In the genomic region with DNA sequence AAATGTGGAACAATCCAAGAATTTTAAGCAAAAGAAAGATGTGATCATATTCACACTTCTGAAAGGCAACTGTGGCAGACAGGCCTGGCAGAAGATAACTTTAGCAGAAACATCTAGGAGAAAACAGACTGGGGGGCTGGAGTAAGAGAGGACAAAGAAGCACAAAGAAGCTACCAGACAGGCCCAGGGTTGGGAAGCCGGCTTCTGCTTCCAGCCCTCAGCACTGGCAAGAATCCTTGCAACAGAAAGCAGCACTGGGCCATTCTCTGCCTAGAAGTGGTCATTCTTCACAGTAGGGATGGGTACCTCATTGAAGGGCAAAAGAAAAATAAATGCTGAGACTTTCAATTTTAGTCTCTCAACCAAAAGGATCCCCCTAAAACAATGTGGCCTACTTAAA, we compare ENCODE assay signal across 19 cellular contexts. TPM values are rescaled to one million over a fixed set of nuclear protein-coding genes. Genes with fewer than 3 reads are reported as not detected.
DNase-seq lines count a peak whose midpoint lies in the region; ATAC-seq and TF ChIP-seq lines count a peak whose summit lies in the region.
"Had no signal": no experiment of that assay in that cellular context is flagged by ENCODE, and none has a peak within 500 bp of the region (broad histone marks: within the 10 kb centered on the region; RNA-seq: fewer than 3 reads in every experiment).

No MANE protein-coding gene starts in this region.

- H3K27ac ChIP-seq in prostate gland, result no peak overlapping the region

- ATAC-seq in omental fat pad (ENCODE audit: low FRiP score) (peak; percentile 35), HG03095 (IDR thresholded peaks at IDR 0.05; ENCODE audit: unreplicated experiment) (no peak)
- ATAC-seq: HepG2 had no signal

- DNase-seq in Calu3 (no peak), NCI-H69 (lab: John Stamatoyannopoulos, UW) (peak; percentile 49), glutamatergic neuron (no peak), omental fat pad (ENCODE audit: low spot score) (no peak), prostate gland (ENCODE audit: low spot score) (no peak), Ammon's horn (ENCODE audit: low spot score) (no peak), HK-2 (ENCODE audit: unreplicated experiment) (no peak)
- DNase-seq: 8988T; BE2C; C1 segment of cervical spinal cord; CD4-positive, CD25-positive, alpha-beta regulatory T cell; CD8-positive, alpha-beta memory T cell; COR-L47; GOT3; KBM-7 had no signal

- H3K36me3 ChIP-seq in prostate gland, result no peaks in the 10 kb centered on the region
- H3K36me3 ChIP-seq: BE2C, HAP-1 had no signal

- H3K27ac Mint-ChIP-seq in Calu3 (ENCODE audit: unreplicated experiment) (peak overlapping the region; percentile 29), glutamatergic neuron (ENCODE audit: unreplicated experiment) (peak overlapping the region; percentile 10)
- H3K27ac Mint-ChIP-seq: CD8-positive, alpha-beta memory T cell; IgD-negative memory B cell had no signal

- H3K4me3 ChIP-seq in prostate gland, result no peak overlapping the region
- H3K4me3 ChIP-seq: HAP-1 had no signal

- H3K36me3 Mint-ChIP-seq in Calu3 (ENCODE audit: insufficient read depth, unreplicated experiment), result peaks cover 25% of the 10 kb centered on the region
- no peaks in the 10 kb centered on the region for H3K36me3 Mint-ChIP-seq in glutamatergic neuron (ENCODE audit: unreplicated experiment)
- H3K36me3 Mint-ChIP-seq: CD4-positive, CD25-positive, alpha-beta regulatory T cell; CD8-positive, alpha-beta memory T cell; IgD-negative memory B cell had no signal

- H3K27me3 Mint-ChIP-seq in Calu3 (ENCODE audit: unreplicated experiment) (no peaks in the 10 kb centered on the region), glutamatergic neuron (ENCODE audit: unreplicated experiment) (no peaks in the 10 kb centered on the region)
- H3K27me3 Mint-ChIP-seq: CD4-positive, CD25-positive, alpha-beta regulatory T cell; IgD-negative memory B cell had no signal

- no peaks in the 10 kb centered on the region for H3K9me3 Mint-ChIP-seq in Calu3 (ENCODE audit: low read depth, unreplicated experiment)
- H3K9me3 Mint-ChIP-seq in glutamatergic neuron (ENCODE audit: unreplicated experiment), result peaks cover 2% of the 10 kb centered on the region
- H3K9me3 Mint-ChIP-seq: CD4-positive, CD25-positive, alpha-beta regulatory T cell; CD8-positive, alpha-beta memory T cell had no signal

- 87% methylated on average over 1 of the region's 1 CpG for WGBS in prostate gland

- H3K9me3 ChIP-seq in prostate gland, result no peaks in the 10 kb centered on the region
- H3K9me3 ChIP-seq: BE2C, HAP-1 had no signal

- H3K27me3 ChIP-seq in prostate gland (replicated peaks; ENCODE audit: insufficient read depth), result no peaks in the 10 kb centered on the region
- H3K27me3 ChIP-seq: BE2C had no signal

- BruUV-seq in Calu3 (replicated peaks; lab: Mats Ljungman, UMichigan), result no TSS peak

- intact Hi-C loops in Calu3 (cut with micrococcal nuclease; ENCODE audit: unreplicated experiment) (no loop called here), prostate gland (cut with DNase I) (no loop called here)

- TF ChIP-seq CTCF in Calu3 (IDR thresholded peaks at IDR 0.05; ENCODE audit: unreplicated experiment), result no peak
- no peak for TF ChIP-seq CTCF in glutamatergic neuron (IDR thresholded peaks at IDR 0.05; ENCODE audit: partially characterized antibody, unreplicated experiment)
- TF ChIP-seq CTCF in omental fat pad (IDR thresholded peaks at IDR 0.05), result no peak
- TF ChIP-seq CTCF in prostate gland (IDR thresholded peaks at IDR 0.05), result no peak

- H3K4me1 Mint-ChIP-seq in Calu3 (ENCODE audit: low read depth, unreplicated experiment), result peaks cover 70% of the 10 kb centered on the region
- H3K4me1 Mint-ChIP-seq in glutamatergic neuron (ENCODE audit: low read depth, unreplicated experiment), result peaks cover 40% of the 10 kb centered on the region
- H3K4me1 Mint-ChIP-seq: CD4-positive, CD25-positive, alpha-beta regulatory T cell; CD8-positive, alpha-beta memory T cell; IgD-negative memory B cell had no signal

- TF ChIP-seq POLR2A in prostate gland (IDR thresholded peaks at IDR 0.05), result no peak

- CTCF ChIA-PET in Calu3 (lab: Charles Lee), result no interaction called here

- no peaks in the 10 kb centered on the region for H3K4me1 ChIP-seq in prostate gland (replicated peaks)

- H3K4me3 Mint-ChIP-seq in Calu3 (ENCODE audit: low read depth, unreplicated experiment), result no peak overlapping the region
- no peak overlapping the region for H3K4me3 Mint-ChIP-seq in glutamatergic neuron (ENCODE audit: unreplicated experiment)
- H3K4me3 Mint-ChIP-seq: CD4-positive, CD25-positive, alpha-beta regulatory T cell; CD8-positive, alpha-beta memory T cell had no signal

RNA-seq across cellular contexts. Expression of gene EFNA5, which starts 49.6 kb away (rescaled TPM):
- total RNA-seq in Calu3 (2022) (172 and 216 TPM in 2 replicates), glutamatergic neuron (ENCODE audit: unreplicated experiment) (158 TPM), omental fat pad (10 to 100 TPM in 3 of 4 donors, 1 to 10 TPM in 1; 9.0 to 26.3 (median 14.0) TPM), prostate gland (1 to 10 TPM; 5.6 to 7.2 TPM)
- total RNA-seq: CD4-positive, CD25-positive, alpha-beta regulatory T cell; CD8-positive, alpha-beta memory T cell; HepG2 had no signal
